Comparison of ENCODE assay signal across 10 cellular contexts in genomic region chr9:131642496-131643083, GRCh38.
DNase-seq lines count a peak whose midpoint lies in the region; ATAC-seq and TF ChIP-seq lines count a peak whose summit lies in the region.
"Had no signal": no experiment of that assay in that cellular context is flagged by ENCODE, and none has a peak within 500 bp of the region (broad histone marks: within the 10 kb centered on the region; RNA-seq: fewer than 3 reads in every experiment).

No MANE protein-coding gene starts in this region.

- CTCF ChIA-PET in T-cell (lab: Charles Lee), result interaction anchor here in 1 of 2 donors (0.9 to 1.3 kb wide), 4 partner anchors 24 to 42 kb away, joined by 3 to 4 read pairs (median 4); no protein-coding TSS in a partner anchor

- POLR2A ChIA-PET in T-cell (lab: Charles Lee), result no interaction called here

- H3K36me3 ChIP-seq in hepatocyte (replicated peaks; ENCODE audit: insufficient read depth, low read depth), result no peaks in the 10 kb centered on the region

- no peak for TF ChIP-seq CTCF in natural killer cell (IDR thresholded peaks at IDR 0.05)
- no peak for TF ChIP-seq CTCF in hepatocyte (IDR thresholded peaks at IDR 0.05; ENCODE audit: poor library complexity)
- TF ChIP-seq CTCF in omental fat pad (IDR thresholded peaks at IDR 0.05), result no peak

- no peaks in the 10 kb centered on the region for H3K27me3 Mint-ChIP-seq in natural killer cell treated with Interleukin-12 subunit alpha and Interleukin-12 subunit beta and Interleukin-15 and Interleukin-18, amount 100 ng/mL, for 72 hours
- H3K27me3 Mint-ChIP-seq in natural killer cell (ENCODE audit: low read depth in 2 of 2), result no peaks in the 10 kb centered on the region
- no peaks in the 10 kb centered on the region for H3K27me3 Mint-ChIP-seq in T-cell

- H3K27ac Mint-ChIP-seq in natural killer cell treated with Interleukin-12 subunit alpha and Interleukin-12 subunit beta and Interleukin-15 and Interleukin-18, amount 100 ng/mL, for 72 hours, result peak overlapping the region; percentile 45 to 69
- no peak overlapping the region for H3K27ac Mint-ChIP-seq in natural killer cell
- H3K27ac Mint-ChIP-seq in T-cell, result peak overlapping the region; percentile 83 to 85

- H3K4me2 ChIP-seq in hepatocyte, result peak overlapping the region; percentile 60

- peaks cover 23% of the 10 kb centered on the region for H3K79me2 ChIP-seq in hepatocyte

- H3K4me1 ChIP-seq in hepatocyte (ENCODE audit: insufficient read depth), result peaks cover 37% of the 10 kb centered on the region

- ATAC-seq in natural killer cell treated with Interleukin-12 subunit alpha and Interleukin-12 subunit beta and Interleukin-15 and Interleukin-18, amount 100 ng/mL, for 72 hours, result peak in 1 of 2 donors; percentile 66
- ATAC-seq in natural killer cell (no peak), T-cell (replicated peaks in 1 of 4) (peak in 1 of 4 experiments; percentile 29), omental fat pad (ENCODE audit: low FRiP score) (no peak)

- WGBS in hepatocyte (ENCODE audit: low lambda C conversion rate, missing lambda C conversion rate), result 68% methylated on average over 13 of the region's 13 CpGs

- H3K9me3 Mint-ChIP-seq in natural killer cell treated with Interleukin-12 subunit alpha and Interleukin-12 subunit beta and Interleukin-15 and Interleukin-18, amount 100 ng/mL, for 72 hours, result no peaks in the 10 kb centered on the region
- H3K9me3 Mint-ChIP-seq in natural killer cell, result no peaks in the 10 kb centered on the region
- H3K9me3 Mint-ChIP-seq in T-cell, result no peaks in the 10 kb centered on the region

- intact Hi-C loops in natural killer cell (cut with micrococcal nuclease), result no loop called here

- no peak overlapping the region for H3K4me3 ChIP-seq in hepatocyte
- H3K4me3 ChIP-seq: coronary artery, GM23248 had no signal

- H2AFZ ChIP-seq in hepatocyte, result no peak overlapping the region
- H2AFZ ChIP-seq: GM23248 had no signal

- no peak for DNase-seq in natural killer cell treated with Interleukin-12 subunit alpha and Interleukin-12 subunit beta and Interleukin-15 and Interleukin-18, amount 100 ng/mL, for 72 hours (ENCODE audit: low spot score)
- DNase-seq in natural killer cell (no peak), T-cell (no peak), hepatocyte (ENCODE audit: low spot score) (no peak), dedifferentiated amniotic fluid mesenchymal stem cell (ENCODE audit: extremely low spot score) (no peak), NCI-H2171 (lab: John Stamatoyannopoulos, UW) (no peak), omental fat pad (ENCODE audit: low spot score) (no peak), SHP77 treated with DMSO at 0.1 percent for 48 hours (lab: John Stamatoyannopoulos, UW) (no peak)
- DNase-seq: GM23248 had no signal

- H3K9me3 ChIP-seq in hepatocyte (ENCODE audit: low read depth), result no peaks in the 10 kb centered on the region

- H3K4me3 Mint-ChIP-seq in natural killer cell treated with Interleukin-12 subunit alpha and Interleukin-12 subunit beta and Interleukin-15 and Interleukin-18, amount 100 ng/mL, for 72 hours, result peak overlapping the region; percentile 64
- H3K4me3 Mint-ChIP-seq in natural killer cell (no peak overlapping the region), T-cell (no peak overlapping the region)

- H3K27me3 ChIP-seq in hepatocyte, result no peaks in the 10 kb centered on the region

- H3K4me1 Mint-ChIP-seq in natural killer cell treated with Interleukin-12 subunit alpha and Interleukin-12 subunit beta and Interleukin-15 and Interleukin-18, amount 100 ng/mL, for 72 hours (ENCODE audit: low read depth in 2 of 2), result peaks cover 48 to 54% of the 10 kb centered on the region in 2 donors
- peaks cover 45 to 49% of the 10 kb centered on the region in 2 donors for H3K4me1 Mint-ChIP-seq in natural killer cell
- peaks cover 0 to 44% (median 31%) of the 10 kb centered on the region in 3 donors for H3K4me1 Mint-ChIP-seq in T-cell

- H3K36me3 Mint-ChIP-seq in natural killer cell treated with Interleukin-12 subunit alpha and Interleukin-12 subunit beta and Interleukin-15 and Interleukin-18, amount 100 ng/mL, for 72 hours, result peaks cover 31% of the 10 kb centered on the region
- no peaks in the 10 kb centered on the region for H3K36me3 Mint-ChIP-seq in natural killer cell
- H3K36me3 Mint-ChIP-seq in T-cell, result peaks cover 52% of the 10 kb centered on the region

- no peaks in the 10 kb centered on the region for H3K9me2 ChIP-seq in hepatocyte (replicated peaks; ENCODE audit: insufficient read depth)

- H3K27ac ChIP-seq in hepatocyte, result peak overlapping the region; percentile 97
- H3K27ac ChIP-seq: GM23248 had no signal

- no peaks in the 10 kb centered on the region for H4K20me1 ChIP-seq in hepatocyte (ENCODE audit: insufficient read depth, poor library complexity, severe bottlenecking)

Comparison
In these comparisons a context has a peak if more than half of its experiments do, and no peak if none do; other contexts are left out.
1. H3K27ac Mint-ChIP-seq: peak in natural killer cell treated with Interleukin-12 subunit alpha and Interleukin-12 subunit beta and Interleukin-15 and Interleukin-18, amount 100 ng/mL, for 72 hours (2 of 2) and T-cell (2 of 2); none in natural killer cell (0 of 2).